Comparison of ENCODE assay signal across 8 cellular contexts in genomic region chr2:120949027-120949956, GRCh38.
DNase-seq lines count a peak whose midpoint lies in the region; ATAC-seq lines count a peak whose summit lies in the region.

No MANE protein-coding gene starts in this region.

- ATAC-seq in HG02759 (IDR thresholded peaks at IDR 0.05; ENCODE audit: unreplicated experiment) (peak; percentile 48), GM19328 (IDR thresholded peaks at IDR 0.05; ENCODE audit: unreplicated experiment) (no peak), HG03442 (IDR thresholded peaks at IDR 0.05; ENCODE audit: unreplicated experiment) (no peak), HG02840 (IDR thresholded peaks at IDR 0.05; ENCODE audit: low FRiP score, unreplicated experiment) (no peak), GM21737 (IDR thresholded peaks at IDR 0.05; ENCODE audit: unreplicated experiment) (no peak)

- H3K27ac ChIP-seq in BLaER1: peak overlapping the region; percentile 35; the same call in 1 of the 2 replicates

- H3K4me2 ChIP-seq in BLaER1: peak overlapping the region; percentile 76

- H3K9me3 ChIP-seq in BLaER1: no peaks in the 10 kb centered on the region

- H3K4me1 ChIP-seq in BLaER1: peaks cover 50% of the 10 kb centered on the region

- peak; percentile 50 for DNase-seq in SK-N-DZ (ENCODE audit: low spot score)
- peak; percentile 50 for DNase-seq in iPS-NIHi11 (ENCODE audit: low spot score)

- H4K20me1 ChIP-seq in BLaER1: no peaks in the 10 kb centered on the region

- H3K27me3 ChIP-seq in BLaER1: no peaks in the 10 kb centered on the region

- H3K36me3 ChIP-seq in BLaER1: no peaks in the 10 kb centered on the region

- no peak overlapping the region for H3K4me3 ChIP-seq in BLaER1

- no peak overlapping the region for H3K9ac ChIP-seq in BLaER1
